ENCODE assay signal across 15 cellular contexts in genomic region chr9:89274838-89275237, GRCh38. TPM values are rescaled to one million over a fixed set of nuclear protein-coding genes. Genes with fewer than 3 reads are reported as not detected.
DNase-seq lines count a peak whose midpoint lies in the region; ATAC-seq and TF ChIP-seq lines count a peak whose summit lies in the region.
"Had no signal": no experiment of that assay in that cellular context is flagged by ENCODE, and none has a peak within 500 bp of the region (broad histone marks: within the 10 kb centered on the region; RNA-seq: fewer than 3 reads in every experiment).

No MANE protein-coding gene starts in this region.

- no peaks in the 10 kb centered on the region for H3K27me3 Mint-ChIP-seq in Caco-2 (ENCODE audit: insufficient read depth, unreplicated experiment)

- H3K4me1 Mint-ChIP-seq in Caco-2 (ENCODE audit: low read depth, unreplicated experiment), result no peaks in the 10 kb centered on the region
- H3K4me1 Mint-ChIP-seq: neural crest cell had no signal

- no peak for TF ChIP-seq CTCF in AG04450 (IDR thresholded peaks at IDR 0.05; ENCODE audit: low read depth, low read length)
- no peak for TF ChIP-seq CTCF in fibroblast of villous mesenchyme (IDR thresholded peaks at IDR 0.05; ENCODE audit: insufficient read depth, low read depth, low read length)
- no peak for TF ChIP-seq CTCF in Caco-2 (IDR thresholded peaks at IDR 0.05; ENCODE audit: insufficient read depth in 1 of 2, low read depth in 1 of 2, low read length in 1 of 2, severe bottlenecking in 1 of 2, unreplicated experiment in 1 of 2)

- H3K36me3 ChIP-seq in Caco-2 (ENCODE audit: control insufficient read depth, insufficient read depth, low read length), result no peaks in the 10 kb centered on the region
- H3K36me3 ChIP-seq: left ventricle myocardium inferior had no signal

- H3K36me3 Mint-ChIP-seq in Caco-2 (ENCODE audit: insufficient read depth, unreplicated experiment), result no peaks in the 10 kb centered on the region

- H3K4me3 ChIP-seq in AG04450 (ENCODE audit: low read depth, low read length) (no peak overlapping the region), fibroblast of villous mesenchyme (ENCODE audit: low read depth, low read length) (no peak overlapping the region), Caco-2 (ENCODE audit: low read depth, low read length) (no peak overlapping the region)
- H3K4me3 ChIP-seq: K562, left ventricle myocardium inferior had no signal

- H3K27ac Mint-ChIP-seq in Caco-2 (ENCODE audit: unreplicated experiment), result no peak overlapping the region
- H3K27ac Mint-ChIP-seq: T-helper 1 cell treated with Interleukin-12 subunit alpha and Interleukin-12 subunit beta and Interleukin-4 antibody, amounts not matched to agents 30 μg/mL and 1 μg/mL, for 36 hours had no signal

- H3K9me3 ChIP-seq in AG04450 (ENCODE audit: control insufficient read depth, insufficient read depth, low read length) (peaks cover 10% of the 10 kb centered on the region), Caco-2 (no peaks in the 10 kb centered on the region; the same call in 1 of the 2 replicates)

- H3K27me3 ChIP-seq in AG04450 (ENCODE audit: control insufficient read depth, insufficient read depth, low read length) (no peaks in the 10 kb centered on the region), Caco-2 (replicated peaks; ENCODE audit: control insufficient read depth, insufficient read depth, low read length) (no peaks in the 10 kb centered on the region)

- H3K4me1 ChIP-seq in Caco-2, result no peaks in the 10 kb centered on the region
- H3K4me1 ChIP-seq: left ventricle myocardium inferior had no signal

- no TSS peak for BruUV-seq in Caco-2 (replicated peaks; lab: Mats Ljungman, UMichigan)

- H3K27ac ChIP-seq in AG04450 (ENCODE audit: low read depth, low read length), result peak overlapping the region; percentile 75
- H3K27ac ChIP-seq: left ventricle myocardium inferior had no signal

- intact Hi-C loops in Caco-2 (cut with micrococcal nuclease; ENCODE audit: unreplicated experiment) (no loop called here), Right ventricle myocardium superior (cut with DNase I) (loop anchor here (10.0 kb wide), 1 partner anchor 680 kb away; no protein-coding TSS in a partner anchor)

- H3K4me3 Mint-ChIP-seq in Caco-2 (ENCODE audit: unreplicated experiment), result no peak overlapping the region
- H3K4me3 Mint-ChIP-seq: neural crest cell; T-helper 1 cell treated with Interleukin-12 subunit alpha and Interleukin-12 subunit beta and Interleukin-4 antibody, amounts not matched to agents 30 μg/mL and 1 μg/mL, for 36 hours had no signal

- H3K9me3 Mint-ChIP-seq in Caco-2 (ENCODE audit: unreplicated experiment), result peaks cover 19% of the 10 kb centered on the region

- no peak for ATAC-seq in HG03571 (IDR thresholded peaks at IDR 0.05; ENCODE audit: unreplicated experiment)
- ATAC-seq in Right ventricle myocardium superior (ENCODE audit: poor library complexity), result no peak
- ATAC-seq: esophagus mucosa, K562 had no signal

- POLR2A ChIA-PET in AG04450 (lab: Yijun Ruan, JAX), result no interaction called here
- POLR2A ChIA-PET in Caco-2 (lab: Charles Lee), result no interaction called here

- CTCF ChIA-PET in AG04450 (lab: Charles Lee), result no interaction called here
- CTCF ChIA-PET in Caco-2 (lab: Charles Lee), result no interaction called here

- peak; percentile 89 for DNase-seq in AG04450 (ENCODE audit: low read depth, low spot score)
- peak; percentile 99 for DNase-seq in EH (ENCODE audit: low read depth)
- peak; percentile 66 for DNase-seq in T1000 (lab: John Stamatoyannopoulos, UW)
- DNase-seq in fibroblast of villous mesenchyme (ENCODE audit: low read depth), result peak; percentile 91
- no peak for DNase-seq in Caco-2
- no peak for DNase-seq in NCI-H524 treated with DMSO at 0.1 percent for 48 hours (lab: John Stamatoyannopoulos, UW)
- DNase-seq in Right ventricle myocardium superior, result no peak
- DNase-seq: H7, left ventricle myocardium inferior, NCI-H2107 had no signal

RNA-seq across cellular contexts. Expression of gene CKS2, which starts 36.2 kb away (rescaled TPM):
- 105 and 137 TPM in 2 replicates for polyA plus RNA-seq in AG04450 (2011; rRNA removed)
- 39.0 and 53.9 TPM in 2 replicates for polyA minus RNA-seq in AG04450 (2011; rRNA and poly(A)+ RNA removed)
- total RNA-seq in fibroblast of villous mesenchyme, result 78.0 and 228 TPM in 2 replicates
- total RNA-seq in Caco-2 (2022), result 93.8 and 94.1 TPM in 2 replicates
- total RNA-seq in Right ventricle myocardium superior, result 7.1 TPM

RNA-seq across cellular contexts. Expression of gene SECISBP2, which starts 43.5 kb away (rescaled TPM):
- 21.4 and 26.3 TPM in 2 replicates for polyA plus RNA-seq in AG04450 (2011; rRNA removed)
- polyA minus RNA-seq in AG04450 (2011; rRNA and poly(A)+ RNA removed), result 22.4 and 23.6 TPM in 2 replicates
- total RNA-seq in fibroblast of villous mesenchyme (23.3 and 27.4 TPM in 2 replicates), Caco-2 (2022) (21.0 and 23.2 TPM in 2 replicates), Right ventricle myocardium superior (14.2 TPM)

Comparison
In these comparisons a context has a peak if more than half of its experiments do, and no peak if none do; other contexts are left out.
1. DNase-seq: peak in AG04450 (single experiment), EH (single experiment), T1000 (single experiment) and fibroblast of villous mesenchyme (single experiment); none in Caco-2 (0 of 2), NCI-H524 treated with DMSO at 0.1 percent for 48 hours (single experiment) and Right ventricle myocardium superior (single experiment).